Comparison of ENCODE assay signal across 15 cellular contexts in the genomic region with DNA sequence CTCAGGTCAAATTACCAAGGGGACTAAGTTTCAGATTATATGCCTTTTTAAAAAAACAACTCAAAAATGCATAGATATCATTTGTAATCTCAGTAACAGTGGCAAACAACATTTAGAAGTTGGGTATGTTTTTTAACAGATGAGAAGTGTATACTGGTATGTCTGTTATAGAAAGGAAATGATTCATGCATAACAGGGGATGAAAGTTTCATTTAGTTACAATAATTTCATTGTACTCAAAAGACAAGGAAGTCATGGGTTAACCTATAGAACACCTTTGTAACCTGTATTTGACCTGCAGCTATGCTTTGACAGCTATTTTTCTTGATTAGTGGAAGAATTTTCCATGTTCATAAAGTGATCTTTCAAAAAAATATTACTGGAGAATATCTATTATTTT. TPM values are rescaled to one million over a fixed set of nuclear protein-coding genes. Genes with fewer than 3 reads are reported as not detected.
A peak's percentile ranks its signal among the peaks of the same experiment; 100 is the strongest.
DNase-seq lines count a peak whose midpoint lies in the region; ATAC-seq, FAIRE-seq and TF ChIP-seq lines count a peak whose summit lies in the region.
"Had no signal": no experiment of that assay in that cellular context is flagged by ENCODE, and none has a peak within 500 bp of the region (broad histone marks: within the 10 kb centered on the region; RNA-seq: fewer than 3 reads in every experiment).

No MANE protein-coding gene starts in this region.

- H3K4me2 ChIP-seq in GM23248 (ENCODE audit: unreplicated experiment), result peak overlapping the region; percentile 63

- intact Hi-C loops in prostate gland (cut with DNase I), result no loop called here

- peaks cover 88% of the 10 kb centered on the region for H3K79me2 ChIP-seq in GM23248 (ENCODE audit: insufficient read depth)

- no peak for TF ChIP-seq POLR2A in prostate gland (IDR thresholded peaks at IDR 0.05)

- H3K27ac ChIP-seq in GM23248 (peak overlapping the region; percentile 5; the same call in 1 of the 2 replicates), prostate gland (no peak overlapping the region)
- H3K27ac ChIP-seq: uterus had no signal

- peak; percentile 78 for FAIRE-seq in A204.1 (lab: Jason Lieb, UNC)
- FAIRE-seq: TTC549 had no signal

- DNase-seq in GM23248 (peak; percentile 41), SW480 (ENCODE audit: low spot score) (peak; percentile 94), epithelial cell of esophagus (ENCODE audit: low read depth) (peak; percentile 38), HK-2 (ENCODE audit: unreplicated experiment) (no peak), prostate gland (ENCODE audit: low spot score) (no peak), NCI-H2029 treated with DMSO at 0.1 percent for 48 hours (lab: John Stamatoyannopoulos, UW) (no peak)
- DNase-seq: activated effector memory CD4-positive, alpha-beta T cell treated with Interleukin-2 at 50 U/mL for 16 hours; cortex of kidney; foreskin melanocyte; NCI-H2081 treated with DMSO at 0.1 percent for 48 hours; stimulated activated CD4-positive, alpha-beta T cell treated with anti-CD3 and anti-CD28 coated beads, Interleukin-12 subunit alpha, Interleukin-12 subunit beta, amount 100 ng/mL, for 4 hours; uterus had no signal

- H3K4me1 ChIP-seq in GM23248 (ENCODE audit: insufficient read depth), result peaks cover 25% of the 10 kb centered on the region
- H3K4me1 ChIP-seq in prostate gland (replicated peaks), result no peaks in the 10 kb centered on the region
- H3K4me1 ChIP-seq: uterus had no signal

- no peaks in the 10 kb centered on the region for H3K9me2 ChIP-seq in GM23248 (ENCODE audit: insufficient read depth)

- no peaks in the 10 kb centered on the region for H3K27me3 ChIP-seq in GM23248 (replicated peaks; ENCODE audit: insufficient read depth)
- no peaks in the 10 kb centered on the region for H3K27me3 ChIP-seq in prostate gland (replicated peaks; ENCODE audit: insufficient read depth)
- H3K27me3 ChIP-seq: uterus had no signal

- H3K4me3 ChIP-seq in GM23248 (no peak overlapping the region), epithelial cell of esophagus (ENCODE audit: low read length) (no peak overlapping the region), prostate gland (no peak overlapping the region)
- H3K4me3 ChIP-seq: uterus had no signal

- no peak overlapping the region for H2AFZ ChIP-seq in GM23248

- TF ChIP-seq CTCF in epithelial cell of esophagus (IDR thresholded peaks at IDR 0.05; ENCODE audit: insufficient read depth, low read depth, low read length, missing control alignments) (no peak), prostate gland (IDR thresholded peaks at IDR 0.05) (no peak)

- in situ Hi-C loops in GM23248 (cut with MboI), result loop anchor here (10.0 kb wide), 1 partner anchor 209 kb away; a partner anchor contains a TSS

- peaks cover 29% of the 10 kb centered on the region; the same call in 1 of the 2 replicates for H3F3A ChIP-seq in GM23248 (ENCODE audit: insufficient read depth)

- no peak overlapping the region for H3K9ac ChIP-seq in GM23248

- H3K36me3 ChIP-seq in GM23248 (ENCODE audit: low read depth), result no peaks in the 10 kb centered on the region; the same call in 1 of the 2 replicates
- H3K36me3 ChIP-seq in prostate gland, result no peaks in the 10 kb centered on the region
- H3K36me3 ChIP-seq: uterus had no signal

- no peaks in the 10 kb centered on the region for H4K20me1 ChIP-seq in GM23248 (ENCODE audit: insufficient read depth)

- no peak for ATAC-seq in HG02885 (IDR thresholded peaks at IDR 0.05; ENCODE audit: poor library complexity, unreplicated experiment)

- H3K9me3 ChIP-seq in GM23248 (ENCODE audit: low read depth), result no peaks in the 10 kb centered on the region
- no peaks in the 10 kb centered on the region for H3K9me3 ChIP-seq in prostate gland
- H3K9me3 ChIP-seq: uterus had no signal

RNA-seq across cellular contexts. Expression of a gene that starts 35.4 kb away (rescaled TPM):
- 17.1 and 18.2 TPM in 2 replicates for total RNA-seq in GM23248 (2014; rRNA removed; shearing (Covaris generic))
- polyA plus RNA-seq in GM23248 (2016; fragmentation: Nextera tagmentation; extraction: Ambion mirVana), result 22.6 and 23.0 TPM in 2 replicates
- total RNA-seq in prostate gland, result 10 to 100 TPM; 14.4 to 20.8 TPM

Comparison
In these comparisons a context has a peak if more than half of its experiments do, and no peak if none do; other contexts are left out.
1. DNase-seq: peak in GM23248 (single experiment), SW480 (single experiment) and epithelial cell of esophagus (single experiment); none in HK-2 (single experiment), prostate gland (single experiment) and NCI-H2029 treated with DMSO at 0.1 percent for 48 hours (single experiment).